In the genomic region with DNA sequence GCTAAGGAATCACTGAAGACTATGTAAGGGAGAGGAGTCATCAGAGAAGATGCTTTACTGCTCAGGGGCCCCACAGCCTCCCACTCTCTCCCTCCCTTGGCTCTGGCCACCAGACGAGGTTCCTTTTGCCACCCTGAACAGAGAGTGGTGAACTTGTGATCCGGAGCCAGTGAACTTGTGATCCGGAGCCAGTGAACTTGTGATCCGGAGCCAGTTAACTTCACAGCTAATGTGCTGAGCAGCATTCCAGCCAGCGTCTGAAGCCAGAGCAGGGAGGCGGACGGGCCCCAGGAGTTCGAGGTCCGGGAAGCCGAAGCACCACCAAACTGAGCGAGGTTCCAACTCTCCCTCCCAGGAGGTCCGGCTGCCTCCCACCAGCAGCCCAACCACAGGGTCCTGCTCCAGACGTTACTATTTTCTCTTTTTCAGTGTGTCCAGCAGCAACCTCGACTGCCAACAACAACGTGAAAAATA, we compare ENCODE assay signal across 2 cellular contexts.
TF ChIP-seq lines count a peak whose summit lies in the region.

No MANE protein-coding gene starts in this region.

TF ChIP-seq in WTC11, 78 proteins besides CTCF, POLR2A, EP300 and RAD21:
- TF ChIP-seq, protein P1, sequence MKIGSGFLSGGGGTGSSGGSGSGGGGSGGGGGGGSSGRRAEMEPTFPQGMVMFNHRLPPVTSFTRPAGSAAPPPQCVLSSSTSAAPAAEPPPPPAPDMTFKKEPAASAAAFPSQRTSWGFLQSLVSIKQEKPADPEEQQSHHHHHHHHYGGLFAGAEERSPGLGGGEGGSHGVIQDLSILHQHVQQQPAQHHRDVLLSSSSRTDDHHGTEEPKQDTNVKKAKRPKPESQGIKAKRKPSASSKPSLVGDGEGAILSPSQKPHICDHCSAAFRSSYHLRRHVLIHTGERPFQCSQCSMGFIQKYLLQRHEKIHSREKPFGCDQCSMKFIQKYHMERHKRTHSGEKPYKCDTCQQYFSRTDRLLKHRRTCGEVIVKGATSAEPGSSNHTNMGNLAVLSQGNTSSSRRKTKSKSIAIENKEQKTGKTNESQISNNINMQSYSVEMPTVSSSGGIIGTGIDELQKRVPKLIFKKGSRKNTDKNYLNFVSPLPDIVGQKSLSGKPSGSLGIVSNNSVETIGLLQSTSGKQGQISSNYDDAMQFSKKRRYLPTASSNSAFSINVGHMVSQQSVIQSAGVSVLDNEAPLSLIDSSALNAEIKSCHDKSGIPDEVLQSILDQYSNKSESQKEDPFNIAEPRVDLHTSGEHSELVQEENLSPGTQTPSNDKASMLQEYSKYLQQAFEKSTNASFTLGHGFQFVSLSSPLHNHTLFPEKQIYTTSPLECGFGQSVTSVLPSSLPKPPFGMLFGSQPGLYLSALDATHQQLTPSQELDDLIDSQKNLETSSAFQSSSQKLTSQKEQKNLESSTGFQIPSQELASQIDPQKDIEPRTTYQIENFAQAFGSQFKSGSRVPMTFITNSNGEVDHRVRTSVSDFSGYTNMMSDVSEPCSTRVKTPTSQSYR (CRISPR knock-in tag; IDR thresholded peaks at IDR 0.05), result no peak
- TF ChIP-seq, protein P2, sequence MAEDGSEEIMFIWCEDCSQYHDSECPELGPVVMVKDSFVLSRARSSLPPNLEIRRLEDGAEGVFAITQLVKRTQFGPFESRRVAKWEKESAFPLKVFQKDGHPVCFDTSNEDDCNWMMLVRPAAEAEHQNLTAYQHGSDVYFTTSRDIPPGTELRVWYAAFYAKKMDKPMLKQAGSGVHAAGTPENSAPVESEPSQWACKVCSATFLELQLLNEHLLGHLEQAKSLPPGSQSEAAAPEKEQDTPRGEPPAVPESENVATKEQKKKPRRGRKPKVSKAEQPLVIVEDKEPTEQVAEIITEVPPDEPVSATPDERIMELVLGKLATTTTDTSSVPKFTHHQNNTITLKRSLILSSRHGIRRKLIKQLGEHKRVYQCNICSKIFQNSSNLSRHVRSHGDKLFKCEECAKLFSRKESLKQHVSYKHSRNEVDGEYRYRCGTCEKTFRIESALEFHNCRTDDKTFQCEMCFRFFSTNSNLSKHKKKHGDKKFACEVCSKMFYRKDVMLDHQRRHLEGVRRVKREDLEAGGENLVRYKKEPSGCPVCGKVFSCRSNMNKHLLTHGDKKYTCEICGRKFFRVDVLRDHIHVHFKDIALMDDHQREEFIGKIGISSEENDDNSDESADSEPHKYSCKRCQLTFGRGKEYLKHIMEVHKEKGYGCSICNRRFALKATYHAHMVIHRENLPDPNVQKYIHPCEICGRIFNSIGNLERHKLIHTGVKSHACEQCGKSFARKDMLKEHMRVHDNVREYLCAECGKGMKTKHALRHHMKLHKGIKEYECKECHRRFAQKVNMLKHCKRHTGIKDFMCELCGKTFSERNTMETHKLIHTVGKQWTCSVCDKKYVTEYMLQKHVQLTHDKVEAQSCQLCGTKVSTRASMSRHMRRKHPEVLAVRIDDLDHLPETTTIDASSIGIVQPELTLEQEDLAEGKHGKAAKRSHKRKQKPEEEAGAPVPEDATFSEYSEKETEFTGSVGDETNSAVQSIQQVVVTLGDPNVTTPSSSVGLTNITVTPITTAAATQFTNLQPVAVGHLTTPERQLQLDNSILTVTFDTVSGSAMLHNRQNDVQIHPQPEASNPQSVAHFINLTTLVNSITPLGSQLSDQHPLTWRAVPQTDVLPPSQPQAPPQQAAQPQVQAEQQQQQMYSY (CRISPR knock-in tag; IDR thresholded peaks at IDR 0.05), result 0 out of 2 replicates have a peak, but pooled peaks have one; percentile 31

TF ChIP-seq in HepG2, 621 proteins besides CTCF, POLR2A, EP300 and RAD21:
- TF ChIP-seq CHCHD3 (CRISPR knock-in tag; IDR thresholded peaks at IDR 0.05), result no peak
- no peak for TF ChIP-seq SATB2 (CRISPR knock-in tag; IDR thresholded peaks at IDR 0.05)
- TF ChIP-seq HOXA9 (CRISPR knock-in tag; IDR thresholded peaks at IDR 0.05; ENCODE audit: borderline replicate concordance), result no peak
- TF ChIP-seq FOXK1 (CRISPR knock-in tag; IDR thresholded peaks at IDR 0.05; ENCODE audit: borderline replicate concordance, low read depth), result no peak
- no peak for TF ChIP-seq NCOA1 (CRISPR knock-in tag; IDR thresholded peaks at IDR 0.05)
- no peak for TF ChIP-seq CEBPG (CRISPR knock-in tag; IDR thresholded peaks at IDR 0.05)
- TF ChIP-seq, protein P3, sequence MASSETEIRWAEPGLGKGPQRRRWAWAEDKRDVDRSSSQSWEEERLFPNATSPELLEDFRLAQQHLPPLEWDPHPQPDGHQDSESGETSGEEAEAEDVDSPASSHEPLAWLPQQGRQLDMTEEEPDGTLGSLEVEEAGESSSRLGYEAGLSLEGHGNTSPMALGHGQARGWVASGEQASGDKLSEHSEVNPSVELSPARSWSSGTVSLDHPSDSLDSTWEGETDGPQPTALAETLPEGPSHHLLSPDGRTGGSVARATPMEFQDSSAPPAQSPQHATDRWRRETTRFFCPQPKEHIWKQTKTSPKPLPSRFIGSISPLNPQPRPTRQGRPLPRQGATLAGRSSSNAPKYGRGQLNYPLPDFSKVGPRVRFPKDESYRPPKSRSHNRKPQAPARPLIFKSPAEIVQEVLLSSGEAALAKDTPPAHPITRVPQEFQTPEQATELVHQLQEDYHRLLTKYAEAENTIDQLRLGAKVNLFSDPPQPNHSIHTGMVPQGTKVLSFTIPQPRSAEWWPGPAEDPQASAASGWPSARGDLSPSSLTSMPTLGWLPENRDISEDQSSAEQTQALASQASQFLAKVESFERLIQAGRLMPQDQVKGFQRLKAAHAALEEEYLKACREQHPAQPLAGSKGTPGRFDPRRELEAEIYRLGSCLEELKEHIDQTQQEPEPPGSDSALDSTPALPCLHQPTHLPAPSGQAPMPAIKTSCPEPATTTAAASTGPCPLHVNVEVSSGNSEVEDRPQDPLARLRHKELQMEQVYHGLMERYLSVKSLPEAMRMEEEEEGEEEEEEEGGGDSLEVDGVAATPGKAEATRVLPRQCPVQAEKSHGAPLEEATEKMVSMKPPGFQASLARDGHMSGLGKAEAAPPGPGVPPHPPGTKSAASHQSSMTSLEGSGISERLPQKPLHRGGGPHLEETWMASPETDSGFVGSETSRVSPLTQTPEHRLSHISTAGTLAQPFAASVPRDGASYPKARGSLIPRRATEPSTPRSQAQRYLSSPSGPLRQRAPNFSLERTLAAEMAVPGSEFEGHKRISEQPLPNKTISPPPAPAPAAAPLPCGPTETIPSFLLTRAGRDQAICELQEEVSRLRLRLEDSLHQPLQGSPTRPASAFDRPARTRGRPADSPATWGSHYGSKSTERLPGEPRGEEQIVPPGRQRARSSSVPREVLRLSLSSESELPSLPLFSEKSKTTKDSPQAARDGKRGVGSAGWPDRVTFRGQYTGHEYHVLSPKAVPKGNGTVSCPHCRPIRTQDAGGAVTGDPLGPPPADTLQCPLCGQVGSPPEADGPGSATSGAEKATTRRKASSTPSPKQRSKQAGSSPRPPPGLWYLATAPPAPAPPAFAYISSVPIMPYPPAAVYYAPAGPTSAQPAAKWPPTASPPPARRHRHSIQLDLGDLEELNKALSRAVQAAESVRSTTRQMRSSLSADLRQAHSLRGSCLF (CRISPR knock-in tag; IDR thresholded peaks at IDR 0.05; ENCODE audit: borderline replicate concordance), result no peak
